ENCODE assay signal across 20 cellular contexts in the genomic region with DNA sequence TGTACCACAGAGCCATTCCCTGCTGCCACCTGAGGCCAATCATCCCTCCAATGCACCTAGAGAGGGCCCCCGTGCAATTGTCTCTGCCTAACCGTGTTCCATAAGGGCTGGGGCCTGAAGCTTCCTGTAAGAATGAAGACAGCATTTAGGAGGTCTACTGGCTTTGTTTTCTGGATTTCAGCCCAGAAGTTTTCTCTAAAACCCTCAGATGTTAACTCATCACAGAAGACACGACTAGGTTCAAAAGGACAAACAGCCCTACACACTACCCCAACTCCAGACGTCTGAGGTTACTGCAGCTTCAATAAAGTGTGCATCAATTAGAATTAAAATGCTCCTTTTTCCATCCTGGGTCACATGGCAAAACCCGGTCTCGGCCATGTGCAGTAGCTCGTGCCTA. TPM values are rescaled to one million over a fixed set of nuclear protein-coding genes. Genes with fewer than 3 reads are reported as not detected.
DNase-seq lines count a peak whose midpoint lies in the region; ATAC-seq and TF ChIP-seq lines count a peak whose summit lies in the region.
"Had no signal": no experiment of that assay in that cellular context is flagged by ENCODE, and none has a peak within 500 bp of the region (broad histone marks: within the 10 kb centered on the region; RNA-seq: fewer than 3 reads in every experiment).

No MANE protein-coding gene starts in this region.

- no peak overlapping the region for H3K27ac Mint-ChIP-seq in activated CD4-positive, alpha-beta T cell treated with anti-CD3 and anti-CD28 coated beads, Interleukin-2, amount 10 ng/mL, durations not matched to agents 24 days and 14 days
- H3K27ac Mint-ChIP-seq: B cell had no signal

- DNase-seq in NCI-H82 treated with DMSO at 0.1 percent for 48 hours (lab: John Stamatoyannopoulos, UW; ENCODE audit: unreplicated experiment) (peak; percentile 12), NCI-H82 (lab: John Stamatoyannopoulos, UW) (no peak), choroid plexus epithelial cell (ENCODE audit: low read depth) (peak; percentile 51), iris pigment epithelial cell (ENCODE audit: low read depth) (peak; percentile 66), mucosa of descending colon (no peak), NCI-H1092 (lab: John Stamatoyannopoulos, UW) (no peak)
- no peak for DNase-seq in activated CD4-positive, alpha-beta T cell treated with anti-CD3 and anti-CD28 coated beads, Interleukin-2, amount 10 ng/mL, durations not matched to agents 24 days and 14 days
- DNase-seq: DMS79 treated with DMSO at 0.1 percent for 48 hours, NCI-H1105 treated with DMSO at 0.1 percent for 48 hours, NCI-H187, NCI-H2227 treated with DMSO at 0.1 percent for 48 hours, NCI-H510A treated with DMSO at 0.1 percent for 48 hours, NCI-H774, PC-9, SJCRH30 had no signal

- no peak overlapping the region for H3K4me3 Mint-ChIP-seq in activated CD4-positive, alpha-beta T cell treated with anti-CD3 and anti-CD28 coated beads, Interleukin-2, amount 10 ng/mL, durations not matched to agents 24 days and 14 days
- H3K4me3 Mint-ChIP-seq: B cell had no signal

- ATAC-seq in mucosa of descending colon (no peak), GM21717 (IDR thresholded peaks at IDR 0.05; ENCODE audit: unreplicated experiment) (no peak)

- H3K4me1 Mint-ChIP-seq in activated CD4-positive, alpha-beta T cell treated with anti-CD3 and anti-CD28 coated beads, Interleukin-2, amount 10 ng/mL, durations not matched to agents 24 days and 14 days, result no peaks in the 10 kb centered on the region
- H3K4me1 Mint-ChIP-seq: B cell had no signal

- TF ChIP-seq CTCF in choroid plexus epithelial cell (conservative IDR thresholded peaks at IDR 0.05; ENCODE audit: low read depth, low read length) (no peak), mucosa of descending colon (IDR thresholded peaks at IDR 0.05) (no peak)

- intact Hi-C loops in activated CD4-positive, alpha-beta T cell treated with anti-CD3 and anti-CD28 coated beads, Interleukin-2, amount 10 ng/mL, durations not matched to agents 24 days and 14 days (cut with micrococcal nuclease), result no loop called here
- intact Hi-C loops in mucosa of descending colon (cut with DNase I, micrococcal nuclease), result no loop called here

- H3K27me3 Mint-ChIP-seq in activated CD4-positive, alpha-beta T cell treated with anti-CD3 and anti-CD28 coated beads, Interleukin-2, amount 10 ng/mL, durations not matched to agents 24 days and 14 days, result peaks cover 11% of the 10 kb centered on the region

- no peaks in the 10 kb centered on the region for H3K9me3 Mint-ChIP-seq in activated CD4-positive, alpha-beta T cell treated with anti-CD3 and anti-CD28 coated beads, Interleukin-2, amount 10 ng/mL, durations not matched to agents 24 days and 14 days

- no peaks in the 10 kb centered on the region for H3K9me3 ChIP-seq in mucosa of descending colon
- H3K9me3 ChIP-seq: HAP-1, SJCRH30 had no signal

- H3K36me3 ChIP-seq in mucosa of descending colon (ENCODE audit: low read depth), result no peaks in the 10 kb centered on the region
- H3K36me3 ChIP-seq: HAP-1, SJCRH30 had no signal

- H3K4me3 ChIP-seq in choroid plexus epithelial cell (ENCODE audit: low read depth, low read length), result no peak overlapping the region
- no peak overlapping the region for H3K4me3 ChIP-seq in mucosa of descending colon
- H3K4me3 ChIP-seq: HAP-1, PC-9, SJCRH30 had no signal

- H3K4me1 ChIP-seq in mucosa of descending colon (ENCODE audit: low read depth), result no peaks in the 10 kb centered on the region
- H3K4me1 ChIP-seq: HAP-1 had no signal

- no peaks in the 10 kb centered on the region for H3K36me3 Mint-ChIP-seq in activated CD4-positive, alpha-beta T cell treated with anti-CD3 and anti-CD28 coated beads, Interleukin-2, amount 10 ng/mL, durations not matched to agents 24 days and 14 days (ENCODE audit: low read depth)

RNA-seq across cellular contexts. Expression of a gene that starts 10.8 kb away (rescaled TPM):
- total RNA-seq in activated CD4-positive, alpha-beta T cell treated with anti-CD3 and anti-CD28 coated beads, Interleukin-2, amount 10 ng/mL, durations not matched to agents 24 days and 14 days, result 60.8 and 64.3 TPM in 2 replicates
- total RNA-seq in mucosa of descending colon, result 10 to 100 TPM; 28.9 to 32.8 (median 32.6) TPM

RNA-seq across cellular contexts. Expression of a gene that starts 31.6 kb away (rescaled TPM):
- total RNA-seq in activated CD4-positive, alpha-beta T cell treated with anti-CD3 and anti-CD28 coated beads, Interleukin-2, amount 10 ng/mL, durations not matched to agents 24 days and 14 days, result 0.38 and 0.70 TPM in 2 replicates
- total RNA-seq in mucosa of descending colon, result 1 to 10 TPM in 2 of 3 donors, under 1 TPM in 1; 0.60 to 2.0 (median 1.2) TPM
- total RNA-seq: G401, HT1080 had no signal

RNA-seq across cellular contexts. Expression of a gene that starts 37.7 kb away (rescaled TPM):
- total RNA-seq in activated CD4-positive, alpha-beta T cell treated with anti-CD3 and anti-CD28 coated beads, Interleukin-2, amount 10 ng/mL, durations not matched to agents 24 days and 14 days, result 9.6 and 11.3 TPM in 2 replicates
- 10 to 100 TPM in 1 of 3 donors, 1 to 10 TPM in 2; 5.8 to 24.4 (median 5.8) TPM for total RNA-seq in mucosa of descending colon

RNA-seq across cellular contexts. Expression of a gene that starts 38.0 kb away (rescaled TPM):
- 31.9 and 33.1 TPM in 2 replicates for total RNA-seq in activated CD4-positive, alpha-beta T cell treated with anti-CD3 and anti-CD28 coated beads, Interleukin-2, amount 10 ng/mL, durations not matched to agents 24 days and 14 days
- total RNA-seq in mucosa of descending colon, result 10 to 100 TPM; 26.0 to 33.9 (median 27.2) TPM

Comparison
In these comparisons a context has a peak if more than half of its experiments do, and no peak if none do; other contexts are left out.
1. DNase-seq: peak in NCI-H82 treated with DMSO at 0.1 percent for 48 hours (single experiment), choroid plexus epithelial cell (single experiment) and iris pigment epithelial cell (single experiment); none in NCI-H82 (single experiment), activated CD4-positive, alpha-beta T cell treated with anti-CD3 and anti-CD28 coated beads, Interleukin-2, amount 10 ng/mL, durations not matched to agents 24 days and 14 days (single experiment), mucosa of descending colon (0 of 3) and NCI-H1092 (single experiment).